In genomic region chr14:75295061-75295461, GRCh38 we compare ENCODE assay signal across 8 cellular contexts. TPM values are rescaled to one million over a fixed set of nuclear protein-coding genes. Genes with fewer than 3 reads are reported as not detected.
DNase-seq lines count a peak whose midpoint lies in the region; ATAC-seq and TF ChIP-seq lines count a peak whose summit lies in the region.

No MANE protein-coding gene starts in this region.

- H3K36me3 Mint-ChIP-seq in activated T-helper 2 cell treated with anti-CD3 and anti-CD28 coated beads, Interferon-gamma antibody, Interleukin-2, Interleukin-4, amounts not matched to agents 10 μg/mL and 5 μg/mL and 100 μg/mL, durations not matched to agents 14 hours and 24 hours and 36 hours (ENCODE audit: low read depth), result no peaks in the 10 kb centered on the region

- H3K9me3 ChIP-seq in HUES48 (ENCODE audit: control insufficient read depth, insufficient read depth, low read length) (no peaks in the 10 kb centered on the region), neutrophil (no peaks in the 10 kb centered on the region)

- H3K4me1 Mint-ChIP-seq in activated T-helper 2 cell treated with anti-CD3 and anti-CD28 coated beads, Interferon-gamma antibody, Interleukin-2, Interleukin-4, amounts not matched to agents 10 μg/mL and 5 μg/mL and 100 μg/mL, durations not matched to agents 14 hours and 24 hours and 36 hours (ENCODE audit: low read depth), result peaks cover 22% of the 10 kb centered on the region

- peaks cover 13% of the 10 kb centered on the region for H3K27me3 Mint-ChIP-seq in activated T-helper 2 cell treated with anti-CD3 and anti-CD28 coated beads, Interferon-gamma antibody, Interleukin-2, Interleukin-4, amounts not matched to agents 10 μg/mL and 5 μg/mL and 100 μg/mL, durations not matched to agents 14 hours and 24 hours and 36 hours (ENCODE audit: low read depth)

- peak overlapping the region; percentile 84 for H3K4me3 Mint-ChIP-seq in activated T-helper 2 cell treated with anti-CD3 and anti-CD28 coated beads, Interferon-gamma antibody, Interleukin-2, Interleukin-4, amounts not matched to agents 10 μg/mL and 5 μg/mL and 100 μg/mL, durations not matched to agents 14 hours and 24 hours and 36 hours (ENCODE audit: low read depth)

- H3K9ac ChIP-seq in HUES48 (ENCODE audit: low read depth, low read length), result peak overlapping the region; percentile 95; the same call in 1 of the 2 replicates

- ATAC-seq in Right ventricle myocardium inferior, result peak; percentile 23
- no peak for ATAC-seq in GM21786 (IDR thresholded peaks at IDR 0.05; ENCODE audit: unreplicated experiment)

- H3K36me3 ChIP-seq in HUES48 (ENCODE audit: control insufficient read depth, insufficient read depth, low read length) (no peaks in the 10 kb centered on the region), neutrophil (no peaks in the 10 kb centered on the region)

- H3K4me1 ChIP-seq in HUES48 (ENCODE audit: control insufficient read depth, insufficient read depth, low read length) (peaks cover 10% of the 10 kb centered on the region), neutrophil (ENCODE audit: control insufficient read depth in 1 of 2, insufficient read depth in 1 of 2, low read depth in 1 of 2, low read length in 1 of 2) (peaks cover 65 to 66% of the 10 kb centered on the region in 2 experiments)

- H3K27me3 ChIP-seq in HUES48 (ENCODE audit: control insufficient read depth, insufficient read depth, low read length), result no peaks in the 10 kb centered on the region
- no peaks in the 10 kb centered on the region for H3K27me3 ChIP-seq in neutrophil

- no peaks in the 10 kb centered on the region for H3K9me3 Mint-ChIP-seq in activated T-helper 2 cell treated with anti-CD3 and anti-CD28 coated beads, Interferon-gamma antibody, Interleukin-2, Interleukin-4, amounts not matched to agents 10 μg/mL and 5 μg/mL and 100 μg/mL, durations not matched to agents 14 hours and 24 hours and 36 hours

- H3K27ac ChIP-seq in HUES48 (ENCODE audit: low read depth, low read length), result peak overlapping the region; percentile 96
- H3K27ac ChIP-seq in neutrophil, result peak overlapping the region; percentile 98

- peak; percentile 83 for DNase-seq in CD1c-positive myeloid dendritic cell (ENCODE audit: extremely low spot score)
- no peak for DNase-seq in activated T-helper 2 cell treated with anti-CD3 and anti-CD28 coated beads, Interferon-gamma antibody, Interleukin-2, Interleukin-4, amounts not matched to agents 10 μg/mL and 5 μg/mL and 100 μg/mL, durations not matched to agents 14 hours and 24 hours and 36 hours (ENCODE audit: low spot score)
- DNase-seq in Right ventricle myocardium inferior (ENCODE audit: missing footprints), result peak; percentile 82
- no peak for DNase-seq in DMS79 treated with DMSO at 0.1 percent for 48 hours (lab: John Stamatoyannopoulos, UW)
- no peak for DNase-seq in AML-193 (lab: John Stamatoyannopoulos, UW)

- H3K27ac Mint-ChIP-seq in activated T-helper 2 cell treated with anti-CD3 and anti-CD28 coated beads, Interferon-gamma antibody, Interleukin-2, Interleukin-4, amounts not matched to agents 10 μg/mL and 5 μg/mL and 100 μg/mL, durations not matched to agents 14 hours and 24 hours and 36 hours, result no peak overlapping the region

- peak overlapping the region; percentile 82 for H3K4me3 ChIP-seq in HUES48 (ENCODE audit: low read depth, low read length)
- H3K4me3 ChIP-seq in neutrophil (ENCODE audit: low read depth in 1 of 2, low read length in 1 of 2), result peak overlapping the region; percentile 94 to 99

- intact Hi-C loops in activated T-helper 2 cell treated with anti-CD3 and anti-CD28 coated beads, Interferon-gamma antibody, Interleukin-2, Interleukin-4, amounts not matched to agents 10 μg/mL and 5 μg/mL and 100 μg/mL, durations not matched to agents 14 hours and 24 hours and 36 hours (cut with micrococcal nuclease), result no loop called here
- intact Hi-C loops in Right ventricle myocardium inferior (cut with DNase I), result loop anchor here (2.0 to 5.0 kb wide), 4 partner anchors 36 to 162 kb away; partner anchors contain the start of gene TMED10

- TF ChIP-seq CTCF in neutrophil (IDR thresholded peaks at IDR 0.05), result no peak

RNA-seq across cellular contexts. Expression of gene FOS, which starts 16.4 kb away (rescaled TPM):
- 24.7 and 27.8 TPM in 2 replicates for total RNA-seq in activated T-helper 2 cell treated with anti-CD3 and anti-CD28 coated beads, Interferon-gamma antibody, Interleukin-2, Interleukin-4, amounts not matched to agents 10 μg/mL and 5 μg/mL and 100 μg/mL, durations not matched to agents 14 hours and 24 hours and 36 hours
- 9.5 TPM for total RNA-seq in Right ventricle myocardium inferior

Comparison
In these comparisons a context has a peak if more than half of its experiments do, and no peak if none do; other contexts are left out.
1. DNase-seq: peak in CD1c-positive myeloid dendritic cell (single experiment) and Right ventricle myocardium inferior (single experiment); none in activated T-helper 2 cell treated with anti-CD3 and anti-CD28 coated beads, Interferon-gamma antibody, Interleukin-2, Interleukin-4, amounts not matched to agents 10 μg/mL and 5 μg/mL and 100 μg/mL, durations not matched to agents 14 hours and 24 hours and 36 hours (single experiment), DMS79 treated with DMSO at 0.1 percent for 48 hours (single experiment) and AML-193 (0 of 2).